In genomic region chr11:102810943-102811528, GRCh38 we compare ENCODE assay signal across 1 cellular context.
TF ChIP-seq lines count a peak whose summit lies in the region.

No MANE protein-coding gene starts in this region.

TF ChIP-seq in GM12878, 131 proteins besides CTCF, POLR2A, EP300 and RAD21:
- TF ChIP-seq CBFB (IDR thresholded peaks at IDR 0.05; ENCODE audit: low read depth) (no peak), EZH2 (IDR thresholded peaks at IDR 0.05; ENCODE audit: borderline replicate concordance, control insufficient read depth, low read depth, low read length) (no peak), SMARCA5 (IDR thresholded peaks at IDR 0.05) (no peak), MAX (IDR thresholded peaks at IDR 0.05; ENCODE audit: low read depth, low read length) (no peak), USF2 (IDR thresholded peaks at IDR 0.05; ENCODE audit: borderline replicate concordance, low read depth, low read length) (no peak), MYB (IDR thresholded peaks at IDR 0.05; ENCODE audit: borderline replicate concordance, low read depth, low read length) (no peak), HDAC6 (IDR thresholded peaks at IDR 0.05; ENCODE audit: unreplicated experiment) (no peak), USF1 (IDR thresholded peaks at IDR 0.05; ENCODE audit: borderline replicate concordance, extremely low read length, insufficient read depth, low read depth, low read length) (no peak), YBX1 (IDR thresholded peaks at IDR 0.05) (no peak), ELK1 (IDR thresholded peaks at IDR 0.05; ENCODE audit: low read depth, low read length) (no peak), EED (IDR thresholded peaks at IDR 0.05; ENCODE audit: low read depth) (no peak), NR2C1 (IDR thresholded peaks at IDR 0.05) (no peak), POLR2AphosphoS5 (IDR thresholded peaks at IDR 0.05; ENCODE audit: low read length) (no peak)
